In the genomic region with DNA sequence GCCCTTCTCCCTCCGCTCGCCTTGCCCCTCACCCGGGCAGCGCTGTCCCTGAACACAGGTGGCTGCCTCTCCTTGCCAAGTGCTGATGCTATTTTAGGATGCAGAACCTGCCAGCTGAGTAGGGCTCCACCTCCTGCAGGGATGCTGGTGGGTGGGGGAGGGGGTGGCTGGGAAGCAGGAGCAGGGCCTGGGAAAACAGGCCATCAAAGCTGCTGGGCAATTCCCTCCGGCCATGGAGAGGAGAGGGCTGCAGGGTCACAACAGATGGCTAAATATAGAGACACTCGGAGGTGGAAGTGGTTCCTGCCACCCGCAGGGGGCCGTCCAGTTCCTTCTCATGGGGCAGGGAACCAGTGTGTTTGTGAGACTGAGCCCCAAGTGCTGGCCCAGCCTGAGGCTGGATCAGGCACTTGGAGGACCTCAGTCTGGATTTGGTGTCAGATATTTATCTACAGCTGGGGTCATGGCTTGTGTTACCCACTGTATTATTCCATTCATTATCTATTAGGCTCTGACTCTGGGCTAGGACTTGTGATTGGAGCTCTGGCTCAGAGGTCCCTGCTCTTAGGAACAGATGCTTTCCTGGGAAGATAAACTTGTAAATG, we compare ENCODE assay signal across 13 cellular contexts. TPM values are rescaled to one million over a fixed set of nuclear protein-coding genes. Genes with fewer than 3 reads are reported as not detected.
DNase-seq lines count a peak whose midpoint lies in the region; ATAC-seq and TF ChIP-seq lines count a peak whose summit lies in the region.
"Had no signal": no experiment of that assay in that cellular context is flagged by ENCODE, and none has a peak within 500 bp of the region (broad histone marks: within the 10 kb centered on the region; RNA-seq: fewer than 3 reads in every experiment).

No MANE protein-coding gene starts in this region.

- CTCF ChIA-PET in CD4-positive, alpha-beta T cell (lab: Charles Lee): no interaction called here

- peaks cover 48% of the 10 kb centered on the region for H3K4me1 Mint-ChIP-seq in chondrocyte (ENCODE audit: low read depth)
- H3K4me1 Mint-ChIP-seq in CD4-positive, alpha-beta T cell (ENCODE audit: low read depth): no peaks in the 10 kb centered on the region

- H3K4me3 ChIP-seq in muscle layer of colon (ENCODE audit: low read depth in 1 of 2, low read length in 2 of 2) (no peak overlapping the region), uterus (no peak overlapping the region), foreskin fibroblast (ENCODE audit: low read depth in 1 of 2, low read length in 2 of 2) (no peak overlapping the region)
- H3K4me3 ChIP-seq: transverse colon had no signal

- H3K9ac ChIP-seq in muscle layer of colon (ENCODE audit: low read length): no peak overlapping the region

- POLR2A ChIA-PET in CD4-positive, alpha-beta T cell (lab: Charles Lee): no interaction called here

- peak overlapping the region; percentile 24 for H3K27ac ChIP-seq in muscle layer of colon (ENCODE audit: low read depth, low read length)
- H3K27ac ChIP-seq in uterus: peak overlapping the region in 1 of 2 donors; percentile 49
- no peak overlapping the region for H3K27ac ChIP-seq in CD4-positive, alpha-beta T cell (ENCODE audit: low read depth, low read length)

- H3K4me3 Mint-ChIP-seq in chondrocyte (ENCODE audit: unreplicated experiment): no peak overlapping the region
- no peak overlapping the region for H3K4me3 Mint-ChIP-seq in CD4-positive, alpha-beta T cell
- H3K4me3 Mint-ChIP-seq: CD8-positive, alpha-beta T cell; T-helper 17 cell had no signal

- peaks cover 25% of the 10 kb centered on the region for H3K4me1 ChIP-seq in muscle layer of colon (ENCODE audit: insufficient read depth, low read length)
- H3K4me1 ChIP-seq in uterus: peaks cover 0 to 4% of the 10 kb centered on the region in 2 donors

- TF ChIP-seq CTCF in chondrocyte (IDR thresholded peaks at IDR 0.05) (peak; percentile 38), uterus (IDR thresholded peaks at IDR 0.05) (peak in 1 of 4 experiments; percentile 10), foreskin fibroblast (IDR thresholded peaks at IDR 0.05; ENCODE audit: low read depth, low read length) (no peak)
- TF ChIP-seq CTCF in CD4-positive, alpha-beta T cell (IDR thresholded peaks at IDR 0.05): no peak

- peak; percentile 43 for DNase-seq in CD1c-positive myeloid dendritic cell (ENCODE audit: extremely low spot score)
- peak; percentile 33 for DNase-seq in NCI-H146 treated with DMSO at 0.1 percent for 48 hours (lab: John Stamatoyannopoulos, UW; ENCODE audit: unreplicated experiment)
- DNase-seq in chondrocyte (ENCODE audit: low spot score): no peak
- no peak for DNase-seq in uterus
- no peak for DNase-seq in CD4-positive, alpha-beta T cell
- no peak for DNase-seq in foreskin fibroblast
- DNase-seq: NCI-H2029; stimulated activated CD4-positive, alpha-beta T cell treated with anti-CD3 and anti-CD28 coated beads, Interleukin-4, amount 100 ng/mL, for 1 hour; T-helper 17 cell; transverse colon had no signal

- H3K9me3 Mint-ChIP-seq in chondrocyte (ENCODE audit: low read depth): no peaks in the 10 kb centered on the region
- no peaks in the 10 kb centered on the region for H3K9me3 Mint-ChIP-seq in CD4-positive, alpha-beta T cell
- H3K9me3 Mint-ChIP-seq: CD8-positive, alpha-beta T cell had no signal

- ATAC-seq in CD4-positive, alpha-beta T cell (ENCODE audit: poor library complexity): no peak
- ATAC-seq in HG02759 (IDR thresholded peaks at IDR 0.05; ENCODE audit: unreplicated experiment): no peak
- ATAC-seq: CD8-positive, alpha-beta T cell; T-helper 17 cell had no signal

- intact Hi-C loops in uterus (cut with DNase I; ENCODE audit: low total_unique reads): no loop called here
- intact Hi-C loops in CD4-positive, alpha-beta T cell (cut with DNase I, micrococcal nuclease): no loop called here

- H3K27ac Mint-ChIP-seq in chondrocyte (ENCODE audit: unreplicated experiment): no peak overlapping the region
- no peak overlapping the region for H3K27ac Mint-ChIP-seq in CD4-positive, alpha-beta T cell
- H3K27ac Mint-ChIP-seq: CD8-positive, alpha-beta T cell; T-helper 17 cell had no signal

- no peaks in the 10 kb centered on the region for H3K9me3 ChIP-seq in muscle layer of colon (ENCODE audit: low read length)
- H3K9me3 ChIP-seq in uterus: no peaks in the 10 kb centered on the region
- no peaks in the 10 kb centered on the region for H3K9me3 ChIP-seq in CD4-positive, alpha-beta T cell (ENCODE audit: control insufficient read depth, low read length)
- H3K9me3 ChIP-seq: transverse colon had no signal

- H3K27me3 ChIP-seq in muscle layer of colon (ENCODE audit: control insufficient read depth in 1 of 2, insufficient read depth in 2 of 2, low read length in 2 of 2): no peaks in the 10 kb centered on the region
- no peaks in the 10 kb centered on the region for H3K27me3 ChIP-seq in uterus
- H3K27me3 ChIP-seq in CD4-positive, alpha-beta T cell (ENCODE audit: control insufficient read depth, insufficient read depth, low read length): no peaks in the 10 kb centered on the region
- H3K27me3 ChIP-seq: transverse colon had no signal

- TF ChIP-seq POLR2A in uterus (IDR thresholded peaks at IDR 0.05): no peak

- no peaks in the 10 kb centered on the region for H3K36me3 Mint-ChIP-seq in chondrocyte (ENCODE audit: low read depth)
- no peaks in the 10 kb centered on the region for H3K36me3 Mint-ChIP-seq in CD4-positive, alpha-beta T cell (ENCODE audit: low read depth)
- H3K36me3 Mint-ChIP-seq: CD8-positive, alpha-beta T cell had no signal

- H3K27me3 Mint-ChIP-seq in chondrocyte (ENCODE audit: low read depth): no peaks in the 10 kb centered on the region
- peaks cover under 1% of the 10 kb centered on the region for H3K27me3 Mint-ChIP-seq in CD4-positive, alpha-beta T cell

- H3K36me3 ChIP-seq in muscle layer of colon (ENCODE audit: insufficient read depth, low read length) (no peaks in the 10 kb centered on the region), uterus (no peaks in the 10 kb centered on the region)
- H3K36me3 ChIP-seq: transverse colon had no signal

RNA-seq across cellular contexts. Expression of a gene that starts 59.6 kb away (rescaled TPM):
- total RNA-seq in chondrocyte: 113 to 367 TPM (median 367 TPM) in 3 replicates
- total RNA-seq in uterus: 100 to 1,000 TPM in 1 of 4 donors, 10 to 100 TPM in 2, 1 to 10 TPM in 1; 10.0 to 121 (median 17.5) TPM
- total RNA-seq in CD4-positive, alpha-beta T cell: 1 to 10 TPM; 1.8 to 2.4 TPM

Comparison
In these comparisons a context has a peak if more than half of its experiments do, and no peak if none do; other contexts are left out.
1. DNase-seq: peak in CD1c-positive myeloid dendritic cell (single experiment) and NCI-H146 treated with DMSO at 0.1 percent for 48 hours (single experiment); none in chondrocyte (single experiment), uterus (0 of 2), CD4-positive, alpha-beta T cell (0 of 10) and foreskin fibroblast (0 of 2).